In the genomic region with DNA sequence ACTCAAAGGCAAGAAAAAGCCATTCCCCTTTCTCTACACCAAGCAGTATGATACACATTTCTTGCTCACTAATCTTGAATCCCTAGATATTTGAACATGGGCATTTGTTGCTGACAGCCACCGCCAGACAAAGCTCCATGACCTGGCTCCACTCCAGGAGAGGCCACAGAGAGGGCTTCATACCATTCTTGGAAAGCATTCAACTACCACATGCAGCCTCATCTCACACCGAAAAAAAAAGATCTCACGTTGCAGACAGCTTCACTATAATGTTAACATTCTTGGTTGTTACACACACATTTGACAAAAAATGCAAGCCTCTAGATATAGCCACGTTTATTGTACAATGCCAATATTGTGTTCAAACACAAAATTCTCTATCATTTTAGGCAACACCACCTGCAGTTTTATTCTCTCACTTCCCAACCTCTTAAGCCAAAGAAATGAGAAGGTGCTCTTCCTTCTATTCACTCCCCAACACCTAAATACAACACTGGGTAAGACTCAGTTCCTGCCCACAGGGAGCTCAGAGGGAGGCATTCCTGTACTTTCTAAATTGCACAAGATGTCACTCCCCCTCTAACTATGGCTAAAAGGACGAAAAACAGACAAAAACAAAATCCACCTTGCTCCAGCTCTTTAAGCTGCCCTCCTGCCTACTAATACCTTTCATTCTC, we compare ENCODE assay signal across 14 cellular contexts.
DNase-seq lines count a peak whose midpoint lies in the region; ATAC-seq and TF ChIP-seq lines count a peak whose summit lies in the region.
"Had no signal": no experiment of that assay in that cellular context is flagged by ENCODE, and none has a peak within 500 bp of the region (broad histone marks: within the 10 kb centered on the region; RNA-seq: fewer than 3 reads in every experiment).

No MANE protein-coding gene starts in this region.

- intact Hi-C loops in activated CD4-positive, alpha-beta memory T cell treated with anti-CD3 and anti-CD28 coated beads for 36 hours (cut with micrococcal nuclease) = loop anchor here (5.0 kb wide), 1 partner anchor 215 kb away; no protein-coding TSS in a partner anchor

- TF ChIP-seq CTCF in BE2C (IDR thresholded peaks at IDR 0.05; ENCODE audit: low read depth, low read length) (no peak), astrocyte of the cerebellum (IDR thresholded peaks at IDR 0.05; ENCODE audit: low read depth, low read length, missing control alignments) (no peak)

- ATAC-seq in GM21367 (IDR thresholded peaks at IDR 0.05; ENCODE audit: unreplicated experiment) = no peak
- ATAC-seq: Panc1 had no signal

- no peaks in the 10 kb centered on the region for H3K4me1 Mint-ChIP-seq in activated CD4-positive, alpha-beta memory T cell treated with anti-CD3 and anti-CD28 coated beads for 36 hours (ENCODE audit: low read depth)
- H3K4me1 Mint-ChIP-seq: B cell, memory B cell had no signal

- no peak overlapping the region for H3K4me3 Mint-ChIP-seq in activated CD4-positive, alpha-beta memory T cell treated with anti-CD3 and anti-CD28 coated beads for 36 hours
- H3K4me3 Mint-ChIP-seq: B cell, memory B cell had no signal

- no peaks in the 10 kb centered on the region for H3K27me3 ChIP-seq in BE2C
- H3K27me3 ChIP-seq: uterus had no signal

- no peaks in the 10 kb centered on the region for H3K9me3 Mint-ChIP-seq in activated CD4-positive, alpha-beta memory T cell treated with anti-CD3 and anti-CD28 coated beads for 36 hours
- H3K9me3 Mint-ChIP-seq: memory B cell had no signal

- CTCF ChIA-PET in activated CD4-positive, alpha-beta memory T cell treated with anti-CD3 and anti-CD28 coated beads for 36 hours (lab: Charles Lee) = no interaction called here

- no peak overlapping the region for H3K4me3 ChIP-seq in BE2C (ENCODE audit: low read depth, low read length)
- H3K4me3 ChIP-seq in astrocyte of the cerebellum (ENCODE audit: low read depth, low read length) = no peak overlapping the region
- H3K4me3 ChIP-seq: uterus had no signal

- in situ Hi-C loops in astrocyte of the cerebellum (cut with HindIII; ENCODE audit: low sequenced_read_pairs) = no loop called here

- peak; percentile 84 for DNase-seq in BE2C
- DNase-seq in NCI-H1105 treated with DMSO at 0.1 percent for 48 hours (lab: John Stamatoyannopoulos, UW) = peak; percentile 66
- peak; percentile 52 for DNase-seq in astrocyte of the cerebellum (ENCODE audit: low read depth)
- peak; percentile 75 for DNase-seq in iris pigment epithelial cell (ENCODE audit: low read depth)
- DNase-seq in T-helper 2 cell = no peak
- no peak for DNase-seq in activated CD4-positive, alpha-beta memory T cell treated with anti-CD3 and anti-CD28 coated beads for 36 hours
- DNase-seq in iPS-NIHi11 (ENCODE audit: low spot score) = no peak
- DNase-seq: effector CD8-positive, alpha-beta T cell; stimulated activated CD4-positive, alpha-beta T cell treated with anti-CD3 and anti-CD28 coated beads, Interleukin-4, amount 100 ng/mL, for 1 hour; uterus had no signal

- no peaks in the 10 kb centered on the region for H3K36me3 ChIP-seq in BE2C
- H3K36me3 ChIP-seq: uterus had no signal

- H3K27me3 Mint-ChIP-seq in activated CD4-positive, alpha-beta memory T cell treated with anti-CD3 and anti-CD28 coated beads for 36 hours = no peaks in the 10 kb centered on the region

- H3K27ac Mint-ChIP-seq in activated CD4-positive, alpha-beta memory T cell treated with anti-CD3 and anti-CD28 coated beads for 36 hours = no peak overlapping the region
- H3K27ac Mint-ChIP-seq: B cell, memory B cell had no signal

- H3K36me3 Mint-ChIP-seq in activated CD4-positive, alpha-beta memory T cell treated with anti-CD3 and anti-CD28 coated beads for 36 hours = no peaks in the 10 kb centered on the region
- H3K36me3 Mint-ChIP-seq: memory B cell had no signal

- peaks cover 63% of the 10 kb centered on the region for H3K4me1 ChIP-seq in BE2C
- H3K4me1 ChIP-seq: uterus had no signal

- no peaks in the 10 kb centered on the region for H3K9me3 ChIP-seq in BE2C
- H3K9me3 ChIP-seq: uterus had no signal

- POLR2A ChIA-PET in activated CD4-positive, alpha-beta memory T cell treated with anti-CD3 and anti-CD28 coated beads for 36 hours (lab: Charles Lee) = no interaction called here

Comparison
In these comparisons a context has a peak if more than half of its experiments do, and no peak if none do; other contexts are left out.
1. DNase-seq: peak in BE2C (single experiment), NCI-H1105 treated with DMSO at 0.1 percent for 48 hours (single experiment), astrocyte of the cerebellum (single experiment) and iris pigment epithelial cell (single experiment); none in T-helper 2 cell (0 of 5), activated CD4-positive, alpha-beta memory T cell treated with anti-CD3 and anti-CD28 coated beads for 36 hours (single experiment) and iPS-NIHi11 (single experiment).